ENCODE assay signal across 19 cellular contexts in genomic region chr3:196145420-196146262, GRCh38.
"Had no signal": no experiment of that assay in that cellular context is flagged by ENCODE, and none has a peak within 500 bp of the region (broad histone marks: within the 10 kb centered on the region; RNA-seq: fewer than 3 reads in every experiment).

No MANE protein-coding gene starts in this region.

- H3K4me3 ChIP-seq: heart left ventricle, lung, right lobe of liver, skin epidermis, tibial artery had no signal

- H3K36me3 ChIP-seq: heart left ventricle, right lobe of liver, tibial artery had no signal

- H3K27ac ChIP-seq: heart left ventricle, right lobe of liver, tibial artery had no signal

- H3K27me3 Mint-ChIP-seq: activated B cell treated with CpG ODN at 0.5 μM for 24 hours; activated CD4-positive, alpha-beta memory T cell treated with anti-CD3 and anti-CD28 coated beads for 36 hours; naive thymus-derived CD4-positive, alpha-beta T cell; stimulated activated naive CD8-positive, alpha-beta T cell treated with anti-CD3 and anti-CD28 coated beads, Interleukin-15, amount 100 ng/mL, for 72 hours had no signal

- H3K27me3 ChIP-seq: heart left ventricle, right lobe of liver had no signal

- ATAC-seq: heart left ventricle; left lobe of liver; right lobe of liver; stimulated activated naive CD8-positive, alpha-beta T cell treated with anti-CD3 and anti-CD28 coated beads, Interleukin-15, amount 100 ng/mL, for 72 hours had no signal

- DNase-seq: activated B cell treated with CpG ODN at 0.5 μM for 24 hours; activated CD4-positive, alpha-beta T cell treated with anti-CD3 and anti-CD28 coated beads for 4 hours; activated T-cell treated with anti-CD3 and anti-CD28 coated beads, Interleukin-2, amount 50 U/mL, for 48 hours; amygdala; cerebellar nuclear complex; cortex of kidney; heart left ventricle; naive thymus-derived CD4-positive, alpha-beta T cell; occipital lobe; right lobe of liver; stimulated activated CD4-positive, alpha-beta T cell treated with anti-CD3 and anti-CD28 coated beads, Interleukin-1b, Interleukin-23, amount 100 ng/mL, for 48 hours; stimulated activated naive CD8-positive, alpha-beta T cell treated with anti-CD3 and anti-CD28 coated beads, Interleukin-15, amount 100 ng/mL, for 72 hours; tibial artery had no signal

- H3K4me1 ChIP-seq: heart left ventricle had no signal

- H3K4me3 Mint-ChIP-seq: activated B cell treated with CpG ODN at 0.5 μM for 24 hours; activated CD4-positive, alpha-beta memory T cell treated with anti-CD3 and anti-CD28 coated beads for 36 hours; naive thymus-derived CD4-positive, alpha-beta T cell; neural crest cell; stimulated activated naive CD8-positive, alpha-beta T cell treated with anti-CD3 and anti-CD28 coated beads, Interleukin-15, amount 100 ng/mL, for 72 hours had no signal

- H3K36me3 Mint-ChIP-seq: activated CD4-positive, alpha-beta memory T cell treated with anti-CD3 and anti-CD28 coated beads for 36 hours; immature natural killer cell had no signal

- H3K9me3 ChIP-seq: right lobe of liver, tibial artery had no signal

- H3K27ac Mint-ChIP-seq: activated B cell treated with CpG ODN at 0.5 μM for 24 hours; activated CD4-positive, alpha-beta memory T cell treated with anti-CD3 and anti-CD28 coated beads for 36 hours; stimulated activated naive CD8-positive, alpha-beta T cell treated with anti-CD3 and anti-CD28 coated beads, Interleukin-15, amount 100 ng/mL, for 72 hours had no signal

- H3K9me3 Mint-ChIP-seq: activated B cell treated with CpG ODN at 0.5 μM for 24 hours; stimulated activated naive CD8-positive, alpha-beta T cell treated with anti-CD3 and anti-CD28 coated beads, Interleukin-15, amount 100 ng/mL, for 72 hours had no signal
